ENCODE assay signal across 18 cellular contexts in genomic region chr7:114130860-114131259, GRCh38.
"Had no signal": no experiment of that assay in that cellular context is flagged by ENCODE, and none has a peak within 500 bp of the region (broad histone marks: within the 10 kb centered on the region; RNA-seq: fewer than 3 reads in every experiment).

No MANE protein-coding gene starts in this region.

- H3K9me3 ChIP-seq: ascending aorta, heart left ventricle, stomach, thoracic aorta had no signal

- H3K27ac ChIP-seq: ascending aorta, heart left ventricle, stomach, thoracic aorta, VCaP had no signal

- H3K27me3 ChIP-seq: ascending aorta, heart left ventricle, stomach had no signal

- DNase-seq: activated CD4-positive, alpha-beta memory T cell treated with anti-CD3 and anti-CD28 coated beads for 36 hours; activated gamma-delta T cell treated with Interleukin-2 at 50 U/mL for 16 hours; activated naive CD8-positive, alpha-beta T cell treated with anti-CD3 and anti-CD28 coated beads, Interleukin-2, amount 10 ng/mL, durations not matched to agents 7 days and 5 days; activated T-cell treated with anti-CD3 and anti-CD28 coated beads, Interleukin-2, amount 50 U/mL, for 48 hours; central memory CD4-positive, alpha-beta T cell; effector memory CD8-positive, alpha-beta T cell; foreskin melanocyte; heart left ventricle; left ventricle myocardium superior; mesenchymal stem cell; stimulated activated CD4-positive, alpha-beta T cell treated with anti-CD3 and anti-CD28 coated beads, Interleukin-15, amount 100 ng/mL, for 24 hours; stimulated activated CD4-positive, alpha-beta T cell treated with anti-CD3 and anti-CD28 coated beads, Interleukin-4, amount 100 ng/mL, for 24 hours; stomach; T1000 had no signal

- H3K36me3 ChIP-seq: ascending aorta, heart left ventricle, stomach, thoracic aorta had no signal

- ATAC-seq: effector memory CD8-positive, alpha-beta T cell; esophagus mucosa; heart left ventricle; left ventricle myocardium superior had no signal

- H3K4me3 ChIP-seq: ascending aorta, heart left ventricle, stomach, thoracic aorta had no signal

- H3K4me1 ChIP-seq: ascending aorta, heart left ventricle, stomach had no signal
